In the genomic region with DNA sequence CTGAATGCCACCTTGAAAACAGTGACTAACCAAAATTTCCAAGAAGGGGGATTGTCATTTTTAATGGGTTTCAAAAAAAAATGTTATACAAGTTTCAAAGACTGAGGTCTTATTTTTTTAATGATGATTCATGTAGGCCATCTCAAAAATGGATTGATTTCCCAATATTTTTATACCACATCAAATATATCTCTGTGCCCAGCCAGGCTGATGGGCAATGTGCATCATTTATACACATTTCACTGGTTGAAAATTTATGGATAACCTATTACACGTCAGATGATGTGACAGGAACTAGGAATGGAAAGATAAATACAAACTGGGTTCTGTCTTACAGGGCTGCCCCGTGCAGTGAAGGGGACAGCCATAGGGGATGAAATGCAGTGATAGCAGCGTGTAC, we compare ENCODE assay signal across 1 cellular context.
TF ChIP-seq lines count a peak whose summit lies in the region.

No MANE protein-coding gene starts in this region.

TF ChIP-seq in HCT116, 20 proteins besides CTCF, POLR2A, EP300 and RAD21:
- peak; percentile 6; the same call in 1 of the 2 replicates for TF ChIP-seq MAX (IDR thresholded peaks at IDR 0.05)
- TF ChIP-seq CBX3 (IDR thresholded peaks at IDR 0.05; ENCODE audit: low read depth): 0 out of 2 replicates have a peak, but pooled peaks have one; percentile 20
- peak; percentile 71 for TF ChIP-seq JUND (IDR thresholded peaks at IDR 0.05)
- no peak for TF ChIP-seq EZH2phosphoT487 (IDR thresholded peaks at IDR 0.05; ENCODE audit: borderline replicate concordance)
- peak; percentile 42; the same call in 1 of the 2 replicates for TF ChIP-seq FOSL1 (IDR thresholded peaks at IDR 0.05; ENCODE audit: low read depth)
- no peak for TF ChIP-seq SRF (IDR thresholded peaks at IDR 0.05; ENCODE audit: low read depth)
- TF ChIP-seq ELF1 (IDR thresholded peaks at IDR 0.05; ENCODE audit: borderline replicate concordance, low read depth): no peak
- TF ChIP-seq CEBPB (IDR thresholded peaks at IDR 0.05; ENCODE audit: low read depth): 0 out of 2 replicates have a peak, but pooled peaks have one; percentile 62
- no peak for TF ChIP-seq EGR1 (IDR thresholded peaks at IDR 0.05; ENCODE audit: low read depth)
- TF ChIP-seq SP1 (IDR thresholded peaks at IDR 0.05; ENCODE audit: low read depth): peak; percentile 71
TF ChIP-seq in HCT116: peak in this region for 6.
